17 cellular contexts compared by ENCODE assay signal in the genomic region with DNA sequence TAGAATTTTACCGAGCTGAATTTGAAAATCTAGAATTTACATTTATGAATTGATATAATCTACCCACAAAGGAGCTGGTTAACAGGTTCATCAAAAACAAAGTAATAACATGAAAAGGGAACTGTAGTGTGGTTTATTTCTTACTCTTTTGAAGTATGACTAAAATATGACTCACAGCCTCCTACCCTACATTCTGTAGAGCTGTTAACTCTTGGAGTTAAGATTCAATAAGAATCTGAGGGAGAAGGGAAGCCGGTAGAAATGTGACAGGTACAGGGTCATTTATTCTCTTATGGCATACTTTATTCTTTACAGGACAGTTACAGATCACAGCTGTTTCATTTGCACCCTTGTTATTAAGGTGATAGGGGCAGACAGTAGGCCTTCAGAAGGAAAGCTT.
DNase-seq lines count a peak whose midpoint lies in the region; ATAC-seq, FAIRE-seq and TF ChIP-seq lines count a peak whose summit lies in the region.
"Had no signal": no experiment of that assay in that cellular context is flagged by ENCODE, and none has a peak within 500 bp of the region (broad histone marks: within the 10 kb centered on the region; RNA-seq: fewer than 3 reads in every experiment).

No MANE protein-coding gene starts in this region.

- no peaks in the 10 kb centered on the region for H3K36me3 ChIP-seq in kidney (ENCODE audit: control insufficient read depth in 1 of 2, insufficient read depth in 2 of 2, low read length in 2 of 2)
- H3K36me3 ChIP-seq: BE2C, HAP-1 had no signal

- no peaks in the 10 kb centered on the region for H3K9me3 ChIP-seq in kidney (ENCODE audit: control insufficient read depth in 1 of 2, low read length in 2 of 2)
- H3K9me3 ChIP-seq: BE2C, HAP-1 had no signal

- no peak overlapping the region for H3K27ac ChIP-seq in kidney (ENCODE audit: low read depth in 2 of 2, low read length in 2 of 2)

- DNase-seq in AG08396 (ENCODE audit: low spot score), result peak; percentile 18
- DNase-seq in Jurkat, Clone E6-1 (ENCODE audit: low read depth, low spot score), result peak; percentile 1
- DNase-seq in amniotic epithelial cell (ENCODE audit: low read depth), result peak; percentile 37
- no peak for DNase-seq in kidney
- no peak for DNase-seq in activated CD4-positive, alpha-beta T cell treated with anti-CD3 and anti-CD28 coated beads for 4 hours
- DNase-seq in cortex of kidney (lab: John Stamatoyannopoulos, UW), result no peak
- DNase-seq: activated CD4-positive, CD25-positive, alpha-beta regulatory T cell; activated T-cell treated with anti-CD3 and anti-CD28 coated beads, Interleukin-2, amount 50 U/mL, for 24 hours; aorta; BE2C; endodermal cell; NCI-H146; NCI-H748 treated with DMSO at 0.1 percent for 48 hours; stimulated activated naive CD4-positive, alpha-beta T cell had no signal

- no peaks in the 10 kb centered on the region for H3K4me1 ChIP-seq in kidney (ENCODE audit: control insufficient read depth in 1 of 2, insufficient read depth in 1 of 2, low read depth in 1 of 2, low read length in 2 of 2)
- H3K4me1 ChIP-seq: BE2C, HAP-1 had no signal

- peak; percentile 84 for FAIRE-seq in kidney (lab: Jason Lieb, UNC)

- intact Hi-C loops in kidney (cut with DNase I), result no loop called here

- no peak overlapping the region for H3K4me3 ChIP-seq in Jurkat, Clone E6-1 (ENCODE audit: low read length)
- no peak overlapping the region for H3K4me3 ChIP-seq in kidney (ENCODE audit: low read length in 2 of 2)
- H3K4me3 ChIP-seq: HAP-1 had no signal

- no peak for TF ChIP-seq CTCF in kidney (IDR thresholded peaks at IDR 0.05; ENCODE audit: borderline replicate concordance, extremely low read depth, insufficient read depth)

- ATAC-seq in HG03565 (IDR thresholded peaks at IDR 0.05; ENCODE audit: unreplicated experiment) (no peak), HG03457 (IDR thresholded peaks at IDR 0.05; ENCODE audit: unreplicated experiment) (no peak)

- no peak overlapping the region for H3K9ac ChIP-seq in kidney (ENCODE audit: low read length in 2 of 2)

Comparison
In these comparisons a context has a peak if more than half of its experiments do, and no peak if none do; other contexts are left out.
1. DNase-seq: peak in AG08396 (single experiment), Jurkat, Clone E6-1 (single experiment) and amniotic epithelial cell (single experiment); none in kidney (single experiment), activated CD4-positive, alpha-beta T cell treated with anti-CD3 and anti-CD28 coated beads for 4 hours (0 of 2) and cortex of kidney (single experiment).